Comparison of ENCODE assay signal across 9 cellular contexts in genomic region chr19:53870485-53870844, GRCh38. TPM values are rescaled to one million over a fixed set of nuclear protein-coding genes. Genes with fewer than 3 reads are reported as not detected.
DNase-seq lines count a peak whose midpoint lies in the region; ATAC-seq and TF ChIP-seq lines count a peak whose summit lies in the region.
"Had no signal": no experiment of that assay in that cellular context is flagged by ENCODE, and none has a peak within 500 bp of the region (broad histone marks: within the 10 kb centered on the region; RNA-seq: fewer than 3 reads in every experiment).

No MANE protein-coding gene starts in this region.

- POLR2A ChIA-PET in activated CD4-positive, alpha-beta memory T cell treated with anti-CD3 and anti-CD28 coated beads for 36 hours (lab: Charles Lee) = no interaction called here

- peaks cover 53% of the 10 kb centered on the region for H3K4me1 Mint-ChIP-seq in T-helper 1 cell treated with Interleukin-12 subunit alpha and Interleukin-12 subunit beta and Interleukin-4 antibody, amounts not matched to agents 30 μg/mL and 1 μg/mL, for 36 hours (ENCODE audit: low read depth)
- peaks cover 48% of the 10 kb centered on the region for H3K4me1 Mint-ChIP-seq in activated CD4-positive, alpha-beta memory T cell treated with anti-CD3 and anti-CD28 coated beads for 36 hours (ENCODE audit: low read depth)

- H3K4me1 ChIP-seq in thoracic aorta (ENCODE audit: control insufficient read depth in 1 of 2, low read depth in 2 of 2) = peaks cover 36 to 62% of the 10 kb centered on the region in 2 donors

- H3K27me3 Mint-ChIP-seq in T-helper 1 cell treated with Interleukin-12 subunit alpha and Interleukin-12 subunit beta and Interleukin-4 antibody, amounts not matched to agents 30 μg/mL and 1 μg/mL, for 36 hours (ENCODE audit: low read depth) = no peaks in the 10 kb centered on the region
- no peaks in the 10 kb centered on the region for H3K27me3 Mint-ChIP-seq in activated CD4-positive, alpha-beta memory T cell treated with anti-CD3 and anti-CD28 coated beads for 36 hours

- H3K27me3 ChIP-seq in kidney epithelial cell (ENCODE audit: control insufficient read depth, insufficient read depth, low read length) (no peaks in the 10 kb centered on the region), thoracic aorta (replicated peaks; ENCODE audit: insufficient read depth) (no peaks in the 10 kb centered on the region)

- H3K9me3 ChIP-seq in thoracic aorta = no peaks in the 10 kb centered on the region

- peak overlapping the region; percentile 79 for H3K27ac Mint-ChIP-seq in T-helper 1 cell treated with Interleukin-12 subunit alpha and Interleukin-12 subunit beta and Interleukin-4 antibody, amounts not matched to agents 30 μg/mL and 1 μg/mL, for 36 hours
- H3K27ac Mint-ChIP-seq in activated CD4-positive, alpha-beta memory T cell treated with anti-CD3 and anti-CD28 coated beads for 36 hours = peak overlapping the region; percentile 43

- intact Hi-C loops in activated CD4-positive, alpha-beta memory T cell treated with anti-CD3 and anti-CD28 coated beads for 36 hours (cut with micrococcal nuclease) = no loop called here

- H3K36me3 ChIP-seq in kidney epithelial cell (ENCODE audit: control insufficient read depth, insufficient read depth, low read length) (peaks cover 5% of the 10 kb centered on the region), thoracic aorta (peaks cover 36% of the 10 kb centered on the region)

- DNase-seq in T-helper 1 cell (no peak), kidney epithelial cell (ENCODE audit: low read depth) (no peak), thoracic aorta (ENCODE audit: low spot score) (no peak), DMS79 treated with DMSO at 0.1 percent for 48 hours (lab: John Stamatoyannopoulos, UW) (no peak)
- DNase-seq in activated CD4-positive, alpha-beta memory T cell treated with anti-CD3 and anti-CD28 coated beads for 36 hours = no peak

- H3K36me3 Mint-ChIP-seq in T-helper 1 cell treated with Interleukin-12 subunit alpha and Interleukin-12 subunit beta and Interleukin-4 antibody, amounts not matched to agents 30 μg/mL and 1 μg/mL, for 36 hours (ENCODE audit: low read depth) = peaks cover 30% of the 10 kb centered on the region
- H3K36me3 Mint-ChIP-seq in activated CD4-positive, alpha-beta memory T cell treated with anti-CD3 and anti-CD28 coated beads for 36 hours = peaks cover 17% of the 10 kb centered on the region

- H3K4me3 ChIP-seq in kidney epithelial cell (ENCODE audit: low read depth, low read length) (peak overlapping the region; percentile 14), thoracic aorta (peak overlapping the region; percentile 88)

- no peak for ATAC-seq in thoracic aorta (ENCODE audit: insufficient number of reproducible peaks, low FRiP score, low read depth)
- no peak for ATAC-seq in GM21576 (IDR thresholded peaks at IDR 0.05; ENCODE audit: unreplicated experiment)
- ATAC-seq in HG02852 (IDR thresholded peaks at IDR 0.05; ENCODE audit: unreplicated experiment) = no peak

- no peaks in the 10 kb centered on the region for H3K9me3 Mint-ChIP-seq in T-helper 1 cell treated with Interleukin-12 subunit alpha and Interleukin-12 subunit beta and Interleukin-4 antibody, amounts not matched to agents 30 μg/mL and 1 μg/mL, for 36 hours
- H3K9me3 Mint-ChIP-seq in activated CD4-positive, alpha-beta memory T cell treated with anti-CD3 and anti-CD28 coated beads for 36 hours = no peaks in the 10 kb centered on the region

- no peak for TF ChIP-seq CTCF in kidney epithelial cell (IDR thresholded peaks at IDR 0.05; ENCODE audit: insufficient read depth, low read length, poor library complexity, severe bottlenecking)
- no peak for TF ChIP-seq CTCF in thoracic aorta (IDR thresholded peaks at IDR 0.05)

- peak overlapping the region; percentile 94 to 95 for H3K27ac ChIP-seq in thoracic aorta
- H3K27ac ChIP-seq: SK-N-MC had no signal

- CTCF ChIA-PET in activated CD4-positive, alpha-beta memory T cell treated with anti-CD3 and anti-CD28 coated beads for 36 hours (lab: Charles Lee) = interaction anchor here (1.5 kb wide), 1 partner anchor 11 kb away, joined by 6 read pairs; the partner anchor contains the start of gene PRKCG

- peak overlapping the region; percentile 82 for H3K4me3 Mint-ChIP-seq in T-helper 1 cell treated with Interleukin-12 subunit alpha and Interleukin-12 subunit beta and Interleukin-4 antibody, amounts not matched to agents 30 μg/mL and 1 μg/mL, for 36 hours
- H3K4me3 Mint-ChIP-seq in activated CD4-positive, alpha-beta memory T cell treated with anti-CD3 and anti-CD28 coated beads for 36 hours = peak overlapping the region; percentile 56

RNA-seq across cellular contexts. Expression of gene MYADM, which starts 2.8 kb away (rescaled TPM):
- 10 to 100 TPM; 40.3 to 45.5 TPM for total RNA-seq in activated CD4-positive, alpha-beta memory T cell treated with anti-CD3 and anti-CD28 coated beads for 36 hours
- total RNA-seq in kidney epithelial cell (54.0 and 70.0 TPM in 2 replicates), thoracic aorta (100 to 1,000 TPM; 151 to 300 TPM)

RNA-seq across cellular contexts. Expression of gene PRKCG, which starts 11.5 kb away (rescaled TPM):
- not detected for total RNA-seq in activated CD4-positive, alpha-beta memory T cell treated with anti-CD3 and anti-CD28 coated beads for 36 hours
- 0.13 TPM in 1 of 2 replicates, not detected in the other for total RNA-seq in kidney epithelial cell
- total RNA-seq in thoracic aorta = not detected

RNA-seq across cellular contexts. Expression of gene CACNG7, which starts 38.6 kb away (rescaled TPM):
- not detected for total RNA-seq in activated CD4-positive, alpha-beta memory T cell treated with anti-CD3 and anti-CD28 coated beads for 36 hours
- not detected in 2 replicates for total RNA-seq in kidney epithelial cell
- total RNA-seq in thoracic aorta = not detected

RNA-seq across cellular contexts. Expression of gene NLRP12, which starts 46.4 kb away (rescaled TPM):
- not detected for total RNA-seq in activated CD4-positive, alpha-beta memory T cell treated with anti-CD3 and anti-CD28 coated beads for 36 hours
- total RNA-seq in kidney epithelial cell = not detected in 2 replicates
- total RNA-seq in thoracic aorta = 1 to 10 TPM; 1.4 to 3.1 TPM
